In genomic region chr2:117977696-117978095, GRCh38 we compare ENCODE assay signal across 29 cellular contexts. TPM values are rescaled to one million over a fixed set of nuclear protein-coding genes. Genes with fewer than 3 reads are reported as not detected.
A peak's percentile ranks its signal among the peaks of the same experiment; 100 is the strongest.
DNase-seq lines count a peak whose midpoint lies in the region; ATAC-seq and TF ChIP-seq lines count a peak whose summit lies in the region.
"Had no signal": no experiment of that assay in that cellular context is flagged by ENCODE, and none has a peak within 500 bp of the region (broad histone marks: within the 10 kb centered on the region; RNA-seq: fewer than 3 reads in every experiment).

No MANE protein-coding gene starts in this region.

- H3K27ac Mint-ChIP-seq in CD14-positive monocyte = peak overlapping the region in 5 of 7 donors; percentile 8 to 97 (median 73)
- H3K27ac Mint-ChIP-seq in activated naive CD4-positive, alpha-beta T cell treated with anti-CD3 and anti-CD28 coated beads for 36 hours = no peak overlapping the region
- H3K27ac Mint-ChIP-seq: IgD-negative memory B cell had no signal

- no peak overlapping the region for H3K56ac ChIP-seq in IMR-90 (ENCODE audit: extremely low read depth, insufficient read depth, low read length)

- no peak for TF ChIP-seq POLR2A in IMR-90 (IDR thresholded peaks at IDR 0.05; ENCODE audit: low read depth, low read length)

- no peak overlapping the region for H2AFZ ChIP-seq in IMR-90 (replicated peaks; ENCODE audit: low read length, poor library complexity)

- no CpG with 5 or more reads among the region's 3 CpGs for WGBS in IMR-90 (ENCODE audit: extremely low coverage in 2 of 2, insufficient read length in 1 of 2), 2 experiments

- peaks cover 22% of the 10 kb centered on the region for H3K36me3 ChIP-seq in IMR-90 (ENCODE audit: control insufficient read depth, insufficient read depth, low read length)

- ATAC-seq in IMR-90 (ENCODE audit: low read depth) = no peak
- no peak for ATAC-seq in GM21447 (IDR thresholded peaks at IDR 0.05; ENCODE audit: unreplicated experiment)
- ATAC-seq: A549, PC-3 had no signal

- dilution Hi-C loops in IMR-90 (cut with HindIII; ENCODE audit: low sequenced_read_pairs, unreplicated experiment) = no loop called here

- BruUV-seq in IMR-90 (replicated peaks; lab: Mats Ljungman, UMichigan) = no TSS peak

- H4K8ac ChIP-seq in IMR-90 (ENCODE audit: low read depth in 2 of 2, low read length in 2 of 2) = no peak overlapping the region

- H3K9me3 Mint-ChIP-seq in CD14-positive monocyte = no peaks in the 10 kb centered on the region
- H3K9me3 Mint-ChIP-seq in activated naive CD4-positive, alpha-beta T cell treated with anti-CD3 and anti-CD28 coated beads for 36 hours = no peaks in the 10 kb centered on the region
- H3K9me3 Mint-ChIP-seq: CD8-positive, alpha-beta memory T cell; IgD-negative memory B cell had no signal

- H3K9ac ChIP-seq in IMR-90 (ENCODE audit: low read depth, low read length) = no peak overlapping the region
- H3K9ac ChIP-seq: KMS-11 had no signal

- H3K9me1 ChIP-seq in IMR-90 (ENCODE audit: insufficient read depth, low read length) = peaks cover 6% of the 10 kb centered on the region; the same call in 1 of the 2 replicates

- POLR2A ChIA-PET in IMR-90 (lab: Charles Lee; ENCODE audit: unreplicated experiment) = no interaction called here
- POLR2A ChIA-PET in GM10248 (lab: Yijun Ruan, JAX) = no interaction called here

- in situ Hi-C loops in IMR-90 (cut with MboI; ENCODE audit: low sequenced_read_pairs) = no loop called here

- TF ChIP-seq CTCF in CD14-positive monocyte (IDR thresholded peaks at IDR 0.05) = no peak
- no peak for TF ChIP-seq CTCF in IMR-90 (conservative IDR thresholded peaks at IDR 0.05; ENCODE audit: low read depth, low read length)
- TF ChIP-seq CTCF in choroid plexus epithelial cell (conservative IDR thresholded peaks at IDR 0.05; ENCODE audit: low read depth, low read length) = no peak
- TF ChIP-seq CTCF in retinal pigment epithelial cell (conservative IDR thresholded peaks at IDR 0.05; ENCODE audit: low read depth, low read length) = no peak
- TF ChIP-seq CTCF in GM10248 (IDR thresholded peaks at IDR 0.05; ENCODE audit: control extremely low read depth, extremely low read depth, low read depth, missing control alignments) = no peak

- intact Hi-C loops in CD14-positive monocyte (cut with micrococcal nuclease) = loop anchor here in 1 of 2 donors (2.0 kb wide), 1 partner anchor 37 kb away; the partner anchor contains the start of gene CCDC93
- intact Hi-C loops in IMR-90 (cut with micrococcal nuclease) = no loop called here
- intact Hi-C loops in activated naive CD4-positive, alpha-beta T cell treated with anti-CD3 and anti-CD28 coated beads for 36 hours (cut with micrococcal nuclease) = no loop called here

- no peak overlapping the region for H3K4me3 Mint-ChIP-seq in CD14-positive monocyte
- H3K4me3 Mint-ChIP-seq in activated naive CD4-positive, alpha-beta T cell treated with anti-CD3 and anti-CD28 coated beads for 36 hours = no peak overlapping the region
- H3K4me3 Mint-ChIP-seq: CD8-positive, alpha-beta memory T cell; IgD-negative memory B cell had no signal

- peaks cover 0 to 12% of the 10 kb centered on the region in 2 experiments; a peak in 2 of 4 replicates for H3K79me1 ChIP-seq in IMR-90 (ENCODE audit: low read depth in 1 of 2, low read length in 2 of 2)

- no peak overlapping the region for H4K5ac ChIP-seq in IMR-90 (ENCODE audit: low read depth, low read length)

- no peak overlapping the region for H3K4ac ChIP-seq in IMR-90 (ENCODE audit: low read depth, low read length)

- no peak for DNase-seq in CD14-positive monocyte (ENCODE audit: low spot score)
- DNase-seq in IMR-90 = peak; percentile 33
- peak; percentile 55 for DNase-seq in choroid plexus epithelial cell (ENCODE audit: low read depth)
- peak; percentile 28 for DNase-seq in retinal pigment epithelial cell (ENCODE audit: low read depth)
- no peak for DNase-seq in activated naive CD4-positive, alpha-beta T cell treated with anti-CD3 and anti-CD28 coated beads for 36 hours
- DNase-seq in GM10248 (ENCODE audit: extremely low spot score) = no peak
- DNase-seq: C1 segment of cervical spinal cord; CD8-positive, alpha-beta memory T cell; DMS 273 treated with DMSO at 0.1 percent for 48 hours; DMS79; EL; GDM1; MM.1S; NCI-H1048; NCI-H1417; NCI-H1694; NCI-H2029 treated with DMSO at 0.1 percent for 48 hours; NCI-H446 treated with DMSO at 0.1 percent for 48 hours; NCI-H526; NCI-H82; NK-92 treated with Interleukin-12 subunit alpha and Interleukin-12 subunit beta, amount 100 ng/mL, for 24 hours; PC-3; Right ventricle myocardium superior had no signal

- no peak overlapping the region for H3K14ac ChIP-seq in IMR-90 (replicated peaks; ENCODE audit: low read depth, low read length)

- CTCF ChIA-PET in IMR-90 (lab: Yijun Ruan, JAX) (interaction anchor here (1.1 kb wide), 1 partner anchor 25 kb away, joined by 3 read pairs; no protein-coding TSS in a partner anchor), GM10248 (lab: Yijun Ruan, JAX) (interaction anchor here (0.7 to 1.4 kb wide), 3 partner anchors 17 to 164 kb away, joined by 3 to 9 read pairs (median 6); partner anchors contain the start of gene DDX18)
- CTCF ChIA-PET in activated naive CD4-positive, alpha-beta T cell treated with anti-CD3 and anti-CD28 coated beads for 36 hours (lab: Charles Lee) = interaction anchor here (0.6 to 0.9 kb wide), 2 partner anchors 25 to 139 kb away, joined by 3 read pairs; no protein-coding TSS in a partner anchor

- no peaks in the 10 kb centered on the region for H3K9me3 ChIP-seq in IMR-90 (ENCODE audit: control insufficient read depth, insufficient read depth, low read length)
- H3K9me3 ChIP-seq: A549, HAP-1, SJSA1 had no signal

- H3K4me1 Mint-ChIP-seq in CD14-positive monocyte = peaks cover 33% of the 10 kb centered on the region
- H3K4me1 Mint-ChIP-seq in activated naive CD4-positive, alpha-beta T cell treated with anti-CD3 and anti-CD28 coated beads for 36 hours (ENCODE audit: low read depth) = no peaks in the 10 kb centered on the region

- no peak overlapping the region for H3K23ac ChIP-seq in IMR-90 (ENCODE audit: low read depth, low read length)

- H2BK5ac ChIP-seq in IMR-90 (ENCODE audit: low read depth, low read length, poor library complexity, severe bottlenecking) = no peak overlapping the region

- no peak overlapping the region for H2BK120ac ChIP-seq in IMR-90 (ENCODE audit: low read depth, low read length)

- H3K18ac ChIP-seq in IMR-90 (ENCODE audit: low read depth, low read length) = no peak overlapping the region

- TF ChIP-seq RAD21 in IMR-90 (IDR thresholded peaks at IDR 0.05; ENCODE audit: low read length) = no peak

- no peak overlapping the region for H2AK5ac ChIP-seq in IMR-90 (ENCODE audit: low read depth, low read length)

- H3K4me3 ChIP-seq in IMR-90 (ENCODE audit: insufficient read depth, low read depth, low read length) (no peak overlapping the region), choroid plexus epithelial cell (ENCODE audit: low read depth, low read length) (no peak overlapping the region), retinal pigment epithelial cell (ENCODE audit: low read length) (no peak overlapping the region)
- H3K4me3 ChIP-seq: A549, HAP-1, SJSA1 had no signal

- peaks cover 67 to 70% of the 10 kb centered on the region in 2 donors for H3K36me3 Mint-ChIP-seq in CD14-positive monocyte
- peaks cover 42% of the 10 kb centered on the region for H3K36me3 Mint-ChIP-seq in activated naive CD4-positive, alpha-beta T cell treated with anti-CD3 and anti-CD28 coated beads for 36 hours (ENCODE audit: low read depth)

- no peak overlapping the region for H3K4me2 ChIP-seq in IMR-90 (ENCODE audit: low read depth, low read length)
- H3K4me2 ChIP-seq: A549, KMS-11 had no signal

- no peaks in the 10 kb centered on the region; the same call in 1 of the 2 replicates for H4K20me1 ChIP-seq in IMR-90 (ENCODE audit: insufficient read depth, low read length)

- H3K27me3 ChIP-seq in IMR-90 (ENCODE audit: control insufficient read depth, insufficient read depth, low read length) = no peaks in the 10 kb centered on the region
- H3K27me3 ChIP-seq: SJSA1 had no signal

- H2BK20ac ChIP-seq in IMR-90 (ENCODE audit: low read depth, low read length) = no peak overlapping the region

- H3K27me3 Mint-ChIP-seq in CD14-positive monocyte (ENCODE audit: low read depth in 3 of 3) = peaks cover 0 to 4% (median 0%) of the 10 kb centered on the region in 3 donors
- H3K27me3 Mint-ChIP-seq in activated naive CD4-positive, alpha-beta T cell treated with anti-CD3 and anti-CD28 coated beads for 36 hours (ENCODE audit: low read depth) = no peaks in the 10 kb centered on the region
- H3K27me3 Mint-ChIP-seq: CD8-positive, alpha-beta memory T cell; IgD-negative memory B cell had no signal

- H2AK9ac ChIP-seq in IMR-90 (replicated peaks; ENCODE audit: low read depth, low read length, poor library complexity) = no peak overlapping the region

- H2BK15ac ChIP-seq in IMR-90 (ENCODE audit: low read depth, low read length) = no peak overlapping the region

- H3K27ac ChIP-seq in IMR-90 (ENCODE audit: insufficient read depth, low read length) = no peak overlapping the region
- H3K27ac ChIP-seq: A549, KMS-11, SJSA1 had no signal

- H4K91ac ChIP-seq in IMR-90 (ENCODE audit: insufficient read depth, low read depth, low read length) = no peak overlapping the region

- peaks cover 13% of the 10 kb centered on the region for H3K4me1 ChIP-seq in IMR-90 (ENCODE audit: control insufficient read depth, insufficient read depth, low read length)

TF ChIP-seq in IMR-90, 13 proteins besides CTCF, POLR2A, EP300 and RAD21 (continues in another document):
- no peak for TF ChIP-seq CEBPB (IDR thresholded peaks at IDR 0.05; ENCODE audit: low read depth, low read length)
- TF ChIP-seq BHLHE40 (IDR thresholded peaks at IDR 0.05; ENCODE audit: low read depth, low read length) = no peak
- no peak for TF ChIP-seq ELK1 (IDR thresholded peaks at IDR 0.05; ENCODE audit: borderline replicate concordance, low read depth, low read length)
- TF ChIP-seq SMC3 (IDR thresholded peaks at IDR 0.05; ENCODE audit: low read depth, low read length) = no peak
- TF ChIP-seq MXI1 (IDR thresholded peaks at IDR 0.05; ENCODE audit: borderline replicate concordance, low read depth, low read length) = no peak
- TF ChIP-seq CHD1 (IDR thresholded peaks at IDR 0.05; ENCODE audit: low read depth, low read length) = no peak

RNA-seq across cellular contexts. Expression of gene CCDC93, which starts 36.2 kb away (rescaled TPM):
- polyA plus RNA-seq in CD14-positive monocyte (1 to 10 TPM; 2.5 to 5.8 TPM), IMR-90 (2012; rRNA removed) (7.3 and 8.1 TPM in 2 replicates)
- 17.2 and 18.9 TPM in 2 replicates for total RNA-seq in IMR-90 (2012; rRNA removed)
- 1.6 and 3.0 TPM in 2 replicates for polyA plus RNA-seq in IMR-90 (2012; cell fraction: cytosol; rRNA removed)
- 5.8 and 31.6 TPM in 2 replicates for polyA plus RNA-seq in IMR-90 (2012; cell fraction: nucleus; rRNA removed; ENCODE audit: low replicate concordance)
- 10 to 100 TPM; 29.0 to 32.8 TPM for total RNA-seq in activated naive CD4-positive, alpha-beta T cell treated with anti-CD3 and anti-CD28 coated beads for 36 hours

Comparison
In these comparisons a context has a peak if more than half of its experiments do, and no peak if none do; other contexts are left out.
1. DNase-seq: peak in IMR-90 (single experiment), choroid plexus epithelial cell (single experiment) and retinal pigment epithelial cell (single experiment); none in CD14-positive monocyte (single experiment), activated naive CD4-positive, alpha-beta T cell treated with anti-CD3 and anti-CD28 coated beads for 36 hours (single experiment) and GM10248 (single experiment).